In genomic region chr10:131195552-131196159, GRCh38 we compare ENCODE assay signal across 13 cellular contexts.
"Had no signal": no experiment of that assay in that cellular context is flagged by ENCODE, and none has a peak within 500 bp of the region (broad histone marks: within the 10 kb centered on the region; RNA-seq: fewer than 3 reads in every experiment).

No MANE protein-coding gene starts in this region.

- H3K27ac ChIP-seq: foreskin keratinocyte, left lung, ovary, skin epidermis had no signal

- FAIRE-seq: endometrium had no signal

- H3K4me2 ChIP-seq: SK-N-SH had no signal

- ATAC-seq: foreskin keratinocyte; left lung; stimulated activated memory B cell treated with anti-CD40 and anti-IgM and Interleukin-4, amounts not matched to agents 10 μg/mL and 1 μg/mL and 100 μg/mL, for 72 hours had no signal

- H3K4me1 ChIP-seq: foreskin keratinocyte, left lung had no signal

- H3K27me3 ChIP-seq: foreskin keratinocyte, ovary had no signal

- H3K9me3 ChIP-seq: ovary, SK-N-SH had no signal

- H3K36me3 ChIP-seq: left lung, ovary had no signal

- H3K4me3 ChIP-seq: left lung, ovary, skin epidermis had no signal

- H3K9ac ChIP-seq: SK-N-SH had no signal

- DNase-seq: activated CD4-positive, alpha-beta T cell treated with anti-CD3 and anti-CD28 coated beads for 48 hours; activated gamma-delta T cell; activated naive CD8-positive, alpha-beta T cell treated with anti-CD3 and anti-CD28 coated beads for 36 hours; activated T-cell treated with anti-CD3 and anti-CD28 coated beads, Interleukin-2, amount 50 U/mL, for 1 hour; foreskin keratinocyte; left lung; mesendoderm; SK-N-SH; substantia nigra had no signal
